Comparison of ENCODE assay signal across 1 cellular context in the genomic region with DNA sequence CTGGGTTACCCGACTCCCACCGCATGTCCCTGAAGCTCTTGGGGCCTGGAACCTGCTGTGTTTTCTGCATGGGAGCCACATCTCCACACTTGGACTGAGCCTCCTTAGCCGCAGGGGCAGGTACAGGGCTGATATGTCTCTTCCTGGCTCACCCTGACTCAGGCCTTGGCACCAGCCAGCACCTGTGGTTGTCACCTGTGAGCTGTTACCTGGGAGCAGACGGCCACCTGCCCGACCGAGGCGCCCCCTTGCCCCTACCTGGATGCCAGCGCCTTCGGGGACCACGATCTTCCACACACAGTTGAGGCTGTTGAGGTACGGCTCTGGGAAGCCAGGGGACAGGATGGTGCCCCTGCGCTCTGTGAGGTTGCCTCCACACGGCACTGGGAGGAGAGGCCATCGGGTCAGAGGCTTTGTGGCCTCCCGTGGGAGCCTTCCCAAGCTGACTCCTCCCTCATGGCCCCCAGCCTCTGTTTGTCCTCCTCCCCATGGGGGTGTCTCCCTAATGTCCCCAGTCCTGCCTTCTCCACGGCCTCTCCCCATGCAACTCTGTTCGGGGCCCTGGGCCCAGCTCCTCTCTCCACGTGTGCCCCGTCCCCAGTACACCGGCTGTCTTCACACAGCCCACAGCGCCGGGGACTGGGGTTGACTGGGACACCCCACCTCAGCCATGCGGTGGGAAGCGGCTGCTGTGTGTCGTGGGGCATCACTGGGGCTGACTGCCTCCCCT.
TF ChIP-seq lines count a peak whose summit lies in the region.

No MANE protein-coding gene starts in this region.

TF ChIP-seq in K562, 482 proteins besides CTCF, POLR2A, EP300 and RAD21 (continued from another document):
- no peak for TF ChIP-seq RAD51 (IDR thresholded peaks at IDR 0.05; ENCODE audit: borderline replicate concordance, low read depth)
TF ChIP-seq in K562: peak in this region for 2.
